Comparison of ENCODE assay signal across 7 cellular contexts in genomic region chr6:167825759-167826229, GRCh38. TPM values are rescaled to one million over a fixed set of nuclear protein-coding genes. Genes with fewer than 3 reads are reported as not detected.
DNase-seq lines count a peak whose midpoint lies in the region; ATAC-seq and TF ChIP-seq lines count a peak whose summit lies in the region.

No MANE protein-coding gene starts in this region.

- H3K79me2 ChIP-seq in KMS-11 (ENCODE audit: insufficient read depth, low read depth) (peaks cover 32% of the 10 kb centered on the region), neural cell (replicated peaks; ENCODE audit: insufficient read depth, low read length) (peaks cover 43% of the 10 kb centered on the region)

- peaks cover 30% of the 10 kb centered on the region for H3K4me1 ChIP-seq in KMS-11 (ENCODE audit: low read depth, poor library complexity, severe bottlenecking)

- H3K9ac ChIP-seq in KMS-11 = no peak overlapping the region; the same call in 1 of the 2 replicates
- peak overlapping the region; percentile 100 for H3K9ac ChIP-seq in neural cell (ENCODE audit: low read length)

- H3K27me3 ChIP-seq in KMS-11 (ENCODE audit: insufficient read depth, low read depth) (no peaks in the 10 kb centered on the region), neural cell (ENCODE audit: insufficient read depth, low read depth, low read length) (no peaks in the 10 kb centered on the region)

- peak overlapping the region; percentile 83 for H3K4me3 Mint-ChIP-seq in activated T-cell treated with anti-CD3 and anti-CD28 coated beads, Interleukin-2, amount 50 U/mL, for 24 hours

- H2AFZ ChIP-seq in KMS-11 (ENCODE audit: low read depth) (peak overlapping the region; percentile 99; the same call in 1 of the 2 replicates), neural cell (ENCODE audit: low read depth, low read length) (peak overlapping the region; percentile 91)

- peak; percentile 44 for DNase-seq in activated T-cell treated with anti-CD3 and anti-CD28 coated beads, Interleukin-2, amount 50 U/mL, for 24 hours
- no peak for DNase-seq in fibroblast of villous mesenchyme (ENCODE audit: low read depth)

- peaks cover 4% of the 10 kb centered on the region; the same call in 1 of the 2 replicates for H4K20me1 ChIP-seq in KMS-11 (ENCODE audit: insufficient read depth)
- peaks cover 7% of the 10 kb centered on the region for H4K20me1 ChIP-seq in neural cell (ENCODE audit: insufficient read depth)

- H3K4me2 ChIP-seq in KMS-11 = peak overlapping the region; percentile 48; the same call in 1 of the 2 replicates
- peak overlapping the region; percentile 54 for H3K4me2 ChIP-seq in neural cell (ENCODE audit: low read length)

- peak overlapping the region; percentile 78 for H3K4me3 ChIP-seq in GM12875 (ENCODE audit: low read depth, low read length)
- H3K4me3 ChIP-seq in KMS-11 (IDR thresholded peaks at IDR 0.05; ENCODE audit: insufficient read depth, low read depth, low read length) = no peak overlapping the region
- H3K4me3 ChIP-seq in fibroblast of villous mesenchyme (ENCODE audit: low read depth, low read length) = peak overlapping the region; percentile 85
- peak overlapping the region; percentile 99 for H3K4me3 ChIP-seq in neural cell (ENCODE audit: low read length)

- no peak for TF ChIP-seq CTCF in GM12875 (IDR thresholded peaks at IDR 0.05; ENCODE audit: borderline replicate concordance, insufficient read depth, low read depth, low read length)
- no peak for TF ChIP-seq CTCF in KMS-11 (conservative IDR thresholded peaks at IDR 0.05; ENCODE audit: low read depth, low read length)
- TF ChIP-seq CTCF in fibroblast of villous mesenchyme (IDR thresholded peaks at IDR 0.05; ENCODE audit: insufficient read depth, low read depth, low read length) = no peak
- TF ChIP-seq CTCF in neural cell (IDR thresholded peaks at IDR 0.05; ENCODE audit: poor library complexity, severe bottlenecking) = peak; percentile 38

- no peak overlapping the region for H3K27ac Mint-ChIP-seq in activated T-cell treated with anti-CD3 and anti-CD28 coated beads, Interleukin-2, amount 50 U/mL, for 24 hours

- H3K36me3 ChIP-seq in KMS-11 (ENCODE audit: insufficient read depth) (no peaks in the 10 kb centered on the region), neural cell (ENCODE audit: insufficient read depth, low read length) (no peaks in the 10 kb centered on the region)

- peaks cover 77% of the 10 kb centered on the region for H3K27me3 Mint-ChIP-seq in activated T-cell treated with anti-CD3 and anti-CD28 coated beads, Interleukin-2, amount 50 U/mL, for 24 hours

- no peak for TF ChIP-seq RAD21 in neural cell (conservative IDR thresholded peaks at IDR 0.05)

- H3K27ac ChIP-seq in KMS-11 = no peak overlapping the region
- H3K27ac ChIP-seq in neural cell (ENCODE audit: low read length) = peak overlapping the region; percentile 97

- peaks cover 3% of the 10 kb centered on the region for H3K36me3 Mint-ChIP-seq in activated T-cell treated with anti-CD3 and anti-CD28 coated beads, Interleukin-2, amount 50 U/mL, for 24 hours (ENCODE audit: low read depth)

- H3K4me1 Mint-ChIP-seq in activated T-cell treated with anti-CD3 and anti-CD28 coated beads, Interleukin-2, amount 50 U/mL, for 24 hours (ENCODE audit: low read depth) = peaks cover 25% of the 10 kb centered on the region

- no peak for ATAC-seq in HG02840 (IDR thresholded peaks at IDR 0.05; ENCODE audit: low FRiP score, unreplicated experiment)
- no peak for ATAC-seq in HG02884 (IDR thresholded peaks at IDR 0.05; ENCODE audit: unreplicated experiment)

- no peaks in the 10 kb centered on the region for H3F3A ChIP-seq in neural cell (ENCODE audit: insufficient read depth, low read length, poor library complexity, severe bottlenecking)

- no peaks in the 10 kb centered on the region for H3K9me2 ChIP-seq in neural cell (ENCODE audit: insufficient read depth, low read length)

- no peaks in the 10 kb centered on the region for H3K9me3 ChIP-seq in neural cell (ENCODE audit: low read length)

- no peaks in the 10 kb centered on the region for H3K9me3 Mint-ChIP-seq in activated T-cell treated with anti-CD3 and anti-CD28 coated beads, Interleukin-2, amount 50 U/mL, for 24 hours

- TF ChIP-seq EP300 in neural cell (conservative IDR thresholded peaks at IDR 0.05; ENCODE audit: poor library complexity, severe bottlenecking) = no peak

TF ChIP-seq in neural cell, 6 proteins besides CTCF, POLR2A, EP300 and RAD21:
- TF ChIP-seq POLR2AphosphoS5 (IDR thresholded peaks at IDR 0.05) (peak; percentile 39), EZH2 (IDR thresholded peaks at IDR 0.05; ENCODE audit: borderline replicate concordance, insufficient read depth, low read length, poor library complexity, severe bottlenecking) (no peak), TAF1 (IDR thresholded peaks at IDR 0.05; ENCODE audit: low read depth) (no peak), MXI1 (conservative IDR thresholded peaks at IDR 0.05; ENCODE audit: poor library complexity, severe bottlenecking) (peak; percentile 52), SMC3 (conservative IDR thresholded peaks at IDR 0.05; ENCODE audit: poor library complexity) (peak; percentile 11), REST (IDR thresholded peaks at IDR 0.05; ENCODE audit: borderline replicate concordance) (no peak)

RNA-seq across cellular contexts. Expression of gene AFDN, which starts 0.9 kb away (rescaled TPM):
- 32.2 and 37.1 TPM in 2 replicates for total RNA-seq in fibroblast of villous mesenchyme
- 193 and 207 TPM in 2 replicates for polyA plus RNA-seq in neural cell
- polyA minus RNA-seq in neural cell = 427 and 539 TPM in 2 replicates
